ENCODE assay signal across 10 cellular contexts in genomic region chr3:47113669-47114365, GRCh38. TPM values are rescaled to one million over a fixed set of nuclear protein-coding genes. Genes with fewer than 3 reads are reported as not detected.
DNase-seq lines count a peak whose midpoint lies in the region; ATAC-seq, FAIRE-seq and TF ChIP-seq lines count a peak whose summit lies in the region.
"Had no signal": no experiment of that assay in that cellular context is flagged by ENCODE, and none has a peak within 500 bp of the region (broad histone marks: within the 10 kb centered on the region; RNA-seq: fewer than 3 reads in every experiment).

No MANE protein-coding gene starts in this region.

- TF ChIP-seq CTCF in BJ (IDR thresholded peaks at IDR 0.05; ENCODE audit: insufficient read depth, low read depth, low read length) (no peak), GM13977 (IDR thresholded peaks at IDR 0.05; ENCODE audit: extremely low read depth, insufficient read depth, missing control alignments) (no peak)

- no peak for ATAC-seq in GM19023 (IDR thresholded peaks at IDR 0.05; ENCODE audit: unreplicated experiment)

- no peak for FAIRE-seq in HTR-8/SVneo (lab: Jason Lieb, UNC)

- POLR2A ChIA-PET in BJ (lab: Charles Lee) = no interaction called here

- no peaks in the 10 kb centered on the region for H3K27me3 ChIP-seq in BJ (ENCODE audit: control insufficient read depth, insufficient read depth, low read length)

- H3K36me3 ChIP-seq in BJ (ENCODE audit: control insufficient read depth, insufficient read depth, low read length) = peaks cover 3% of the 10 kb centered on the region

- no peak overlapping the region for H3K4me3 ChIP-seq in BJ (ENCODE audit: low read depth, low read length)

- CTCF ChIA-PET in BJ (lab: Yijun Ruan, JAX) = interaction anchor here (0.7 to 1.4 kb wide), 2 partner anchors 16 to 73 kb away, joined by 3 read pairs; no protein-coding TSS in a partner anchor

- in situ Hi-C loops in GM13977 (cut with MboI; ENCODE audit: low pct_unique_long_range_greater_than_20kb, low sequenced_read_pairs, unreplicated experiment) = no loop called here

- DNase-seq in BJ (ENCODE audit: low read depth) (peak; percentile 28), HTR-8/SVneo (ENCODE audit: insufficient read length, low spot score) (peak; percentile 10), SW 1271 (lab: John Stamatoyannopoulos, UW) (peak; percentile 25 to 70), hepatic stellate cell (ENCODE audit: low spot score) (peak; percentile 47), GM13977 (ENCODE audit: low spot score) (no peak), head of caudate nucleus (no peak), activated T-cell treated with anti-CD3 and anti-CD28 coated beads for 4 hours (no peak)
- DNase-seq: activated CD8-positive, alpha-beta memory T cell treated with anti-CD3 and anti-CD28 coated beads, Interleukin-2, amount 50 U/mL, for 48 hours; NCI-H1105 treated with DMSO at 0.1 percent for 48 hours had no signal

- intact Hi-C loops in head of caudate nucleus (cut with DNase I) = no loop called here

RNA-seq across cellular contexts. Expression of gene SETD2, which starts 50.1 kb away (rescaled TPM):
- polyA plus RNA-seq in BJ (2011; rRNA removed) = 12.9 and 18.2 TPM in 2 replicates
- 24.5 and 32.7 TPM in 2 replicates for polyA minus RNA-seq in BJ (2011; rRNA and poly(A)+ RNA removed)

Comparison
In these comparisons a context has a peak if more than half of its experiments do, and no peak if none do; other contexts are left out.
1. DNase-seq: peak in BJ (single experiment), HTR-8/SVneo (single experiment), SW 1271 (2 of 2) and hepatic stellate cell (single experiment); none in GM13977 (single experiment), head of caudate nucleus (0 of 42) and activated T-cell treated with anti-CD3 and anti-CD28 coated beads for 4 hours (single experiment).